12 cellular contexts compared by ENCODE assay signal in the genomic region with DNA sequence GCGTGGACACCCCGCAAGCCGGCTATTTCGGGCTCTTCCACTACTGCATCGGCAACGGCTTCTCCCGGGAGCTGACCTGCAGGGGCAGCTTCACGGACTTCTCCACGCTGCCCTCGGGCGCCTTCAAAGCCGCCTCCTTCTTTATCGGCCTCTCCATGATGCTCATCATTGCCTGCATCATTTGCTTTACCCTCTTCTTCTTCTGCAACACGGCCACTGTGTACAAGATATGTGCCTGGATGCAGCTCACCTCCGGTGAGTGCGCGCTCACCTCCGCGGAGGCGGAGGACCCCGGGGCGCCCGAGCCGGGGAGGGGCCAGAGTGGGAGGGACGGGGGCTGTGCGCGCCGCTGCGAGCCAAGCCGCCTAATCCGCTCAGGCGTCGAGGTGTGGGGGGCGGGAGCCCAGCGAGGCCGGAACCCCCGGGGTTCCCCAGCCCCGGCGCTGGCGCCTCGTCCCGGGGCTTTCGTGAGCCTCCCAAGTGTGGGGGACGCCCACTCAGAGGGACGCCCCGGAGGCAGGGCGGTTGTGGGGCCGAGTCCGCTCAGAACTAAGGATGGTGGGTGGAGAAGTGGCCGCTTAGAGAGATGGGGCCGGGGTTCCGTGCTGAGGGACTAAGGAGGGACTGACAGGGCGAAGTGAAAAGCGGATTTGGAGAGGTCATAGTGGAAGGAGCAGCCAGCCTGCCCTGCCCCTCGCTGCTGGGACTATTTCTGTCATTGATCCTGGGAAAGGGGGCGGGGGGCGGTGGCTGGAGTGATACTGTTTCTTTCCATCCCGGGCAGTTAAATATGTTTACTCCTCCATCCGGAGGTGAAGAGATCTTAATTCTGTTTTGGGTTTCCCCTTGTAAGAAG. TPM values are rescaled to one million over a fixed set of nuclear protein-coding genes. Genes with fewer than 3 reads are reported as not detected.
A peak's percentile ranks its signal among the peaks of the same experiment; 100 is the strongest.
DNase-seq lines count a peak whose midpoint lies in the region; ATAC-seq, FAIRE-seq and TF ChIP-seq lines count a peak whose summit lies in the region.
"Had no signal": no experiment of that assay in that cellular context is flagged by ENCODE, and none has a peak within 500 bp of the region (broad histone marks: within the 10 kb centered on the region; RNA-seq: fewer than 3 reads in every experiment).

No MANE protein-coding gene starts in this region.

- peak overlapping the region in 2 of 3 donors; percentile 29 to 57 for H3K4me3 ChIP-seq in breast epithelium
- H3K4me3 ChIP-seq: thyroid gland had no signal

- no peaks in the 10 kb centered on the region for H3K9me3 Mint-ChIP-seq in MCF 10A (ENCODE audit: unreplicated experiment)
- no peaks in the 10 kb centered on the region for H3K9me3 Mint-ChIP-seq in activated T-cell treated with anti-CD3 and anti-CD28 coated beads, Interleukin-2, amount 50 U/mL, for 72 hours

- no peak for DNase-seq in breast epithelium (ENCODE audit: low spot score in 2 of 2)
- DNase-seq in MCF 10A (ENCODE audit: unreplicated experiment), result no peak
- peak in 1 of 2 donors; percentile 1 for DNase-seq in activated T-cell treated with anti-CD3 and anti-CD28 coated beads, Interleukin-2, amount 50 U/mL, for 72 hours
- no peak for DNase-seq in left colon
- DNase-seq in urothelium cell line (ENCODE audit: low spot score), result peak; percentile 44
- DNase-seq in stimulated activated naive CD4-positive, alpha-beta T cell treated with Interleukin-2 at 50 U/mL for 16 hours (lab: John Stamatoyannopoulos, UW), result no peak
- DNase-seq: SIG-M5 had no signal

- BruUV-seq in MCF 10A (replicated peaks; lab: Mats Ljungman, UMichigan), result no TSS peak

- no peaks in the 10 kb centered on the region for H3K36me3 Mint-ChIP-seq in MCF 10A (ENCODE audit: insufficient read depth, unreplicated experiment)
- no peaks in the 10 kb centered on the region for H3K36me3 Mint-ChIP-seq in activated T-cell treated with anti-CD3 and anti-CD28 coated beads, Interleukin-2, amount 50 U/mL, for 72 hours (ENCODE audit: insufficient read depth in 2 of 2)

- H3K4me1 ChIP-seq in breast epithelium, result no peaks in the 10 kb centered on the region

- H3K27ac Mint-ChIP-seq in MCF 10A (ENCODE audit: low read depth, unreplicated experiment), result no peak overlapping the region
- no peak overlapping the region for H3K27ac Mint-ChIP-seq in activated T-cell treated with anti-CD3 and anti-CD28 coated beads, Interleukin-2, amount 50 U/mL, for 72 hours

- no peak overlapping the region for H3K4me3 Mint-ChIP-seq in MCF 10A (ENCODE audit: unreplicated experiment)
- H3K4me3 Mint-ChIP-seq in activated T-cell treated with anti-CD3 and anti-CD28 coated beads, Interleukin-2, amount 50 U/mL, for 72 hours, result peak overlapping the region; percentile 68

- intact Hi-C loops in breast epithelium (cut with DNase I; ENCODE audit: low total_unique reads) (no loop called here), MCF 10A (cut with micrococcal nuclease) (no loop called here), left colon (cut with DNase I, micrococcal nuclease) (no loop called here)

- no peaks in the 10 kb centered on the region for H3K36me3 ChIP-seq in breast epithelium
- H3K36me3 ChIP-seq: thyroid gland had no signal

- CTCF ChIA-PET in MCF 10A (lab: Yijun Ruan, JAX), result interaction anchor here (0.6 kb wide), 1 partner anchor 806 kb away, joined by 3 read pairs; no protein-coding TSS in a partner anchor

- TF ChIP-seq CTCF in breast epithelium (IDR thresholded peaks at IDR 0.05) (no peak), MCF 10A (IDR thresholded peaks at IDR 0.05; ENCODE audit: unreplicated experiment) (no peak)

- H3K4me1 Mint-ChIP-seq in MCF 10A (ENCODE audit: insufficient read depth, unreplicated experiment), result no peaks in the 10 kb centered on the region
- H3K4me1 Mint-ChIP-seq in activated T-cell treated with anti-CD3 and anti-CD28 coated beads, Interleukin-2, amount 50 U/mL, for 72 hours (ENCODE audit: low read depth), result peaks cover 11% of the 10 kb centered on the region

- POLR2A ChIA-PET in MCF 10A (lab: Yijun Ruan, JAX), result no interaction called here

- TF ChIP-seq POLR2A in breast epithelium (IDR thresholded peaks at IDR 0.05), result no peak

- H3K27me3 ChIP-seq in breast epithelium, result peaks cover 0 to 39% of the 10 kb centered on the region in 2 donors

- peaks cover 60% of the 10 kb centered on the region for H3K27me3 Mint-ChIP-seq in MCF 10A (ENCODE audit: insufficient read depth, unreplicated experiment)
- peaks cover 59% of the 10 kb centered on the region for H3K27me3 Mint-ChIP-seq in activated T-cell treated with anti-CD3 and anti-CD28 coated beads, Interleukin-2, amount 50 U/mL, for 72 hours (ENCODE audit: low read depth)

- no peaks in the 10 kb centered on the region for H3K9me3 ChIP-seq in breast epithelium
- H3K9me3 ChIP-seq: thyroid gland had no signal

- H3K27ac ChIP-seq in breast epithelium, result no peak overlapping the region
- H3K27ac ChIP-seq: thyroid gland had no signal

- FAIRE-seq in urothelium cell line (lab: Jason Lieb, UNC), result peak; percentile 48

- peak; percentile 32 to 47 for ATAC-seq in activated T-cell treated with anti-CD3 and anti-CD28 coated beads, Interleukin-2, amount 50 U/mL, for 72 hours (replicated peaks in 1 of 2)
- ATAC-seq in left colon, result peak; percentile 15
- no peak for ATAC-seq in GM19395 (IDR thresholded peaks at IDR 0.05; ENCODE audit: unreplicated experiment)
- ATAC-seq in HG02642 (IDR thresholded peaks at IDR 0.05; ENCODE audit: poor library complexity, unreplicated experiment), result no peak
- ATAC-seq: sciatic nerve had no signal

RNA-seq across cellular contexts. Expression of gene LHFPL3, which starts 0.8 kb away (rescaled TPM):
- total RNA-seq in breast epithelium (not detected), MCF 10A (2022) (not detected in 2 replicates), left colon (under 1 TPM; 0.34 to 0.45 TPM)
- not detected for total RNA-seq in activated T-cell treated with anti-CD3 and anti-CD28 coated beads, Interleukin-2, amount 50 U/mL, for 72 hours
- total RNA-seq: glomerular endothelial cell, sciatic nerve, thyroid gland had no signal

Comparison
In these comparisons a context has a peak if more than half of its experiments do, and no peak if none do; other contexts are left out.
1. ATAC-seq: peak in activated T-cell treated with anti-CD3 and anti-CD28 coated beads, Interleukin-2, amount 50 U/mL, for 72 hours (2 of 2) and left colon (single experiment); none in GM19395 (single experiment) and HG02642 (single experiment).